ENCODE assay signal across 1 cellular context in the genomic region with DNA sequence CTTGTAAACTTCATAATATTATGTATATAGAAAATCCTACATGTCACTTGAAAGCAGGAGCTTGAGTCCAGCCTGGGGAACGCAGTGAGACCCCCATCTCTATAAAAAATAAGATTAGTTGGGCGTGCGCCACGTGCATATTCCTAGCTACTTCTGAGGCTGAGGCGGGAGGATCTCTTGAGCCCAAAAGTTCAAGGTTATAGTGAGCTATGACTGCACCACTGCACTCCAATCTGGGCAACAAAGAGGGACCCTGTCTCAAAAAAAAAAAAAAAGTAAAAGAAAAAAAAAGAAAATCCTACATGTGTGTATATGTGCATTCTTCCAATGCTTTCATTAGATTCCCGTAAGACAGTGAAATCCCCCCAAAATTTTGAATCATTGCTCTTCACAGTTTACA.
TF ChIP-seq lines count a peak whose summit lies in the region.

No MANE protein-coding gene starts in this region.

TF ChIP-seq in H1, 55 proteins besides CTCF, POLR2A, EP300 and RAD21:
- TF ChIP-seq CREB1 (IDR thresholded peaks at IDR 0.05) (no peak), TEAD4 (IDR thresholded peaks at IDR 0.05; ENCODE audit: low read depth, low read length) (no peak), CHD1 (IDR thresholded peaks at IDR 0.05; ENCODE audit: low read depth, low read length) (no peak), PHF8 (conservative IDR thresholded peaks at IDR 0.05; ENCODE audit: low read depth, low read length) (no peak), MAFK (IDR thresholded peaks at IDR 0.05; ENCODE audit: low read depth, low read length) (no peak), SP1 (IDR thresholded peaks at IDR 0.05; ENCODE audit: low read depth, low read length) (no peak), TAF1 (IDR thresholded peaks at IDR 0.05; ENCODE audit: low read depth, low read length) (no peak), POU5F1 (IDR thresholded peaks at IDR 0.05; ENCODE audit: low read depth, low read length) (no peak), SUZ12 (IDR thresholded peaks at IDR 0.05; ENCODE audit: low read length) (no peak), ASH2L (IDR thresholded peaks at IDR 0.05; ENCODE audit: low read length) (no peak), CBX8 (IDR thresholded peaks at IDR 0.05; ENCODE audit: borderline replicate concordance, low read depth, low read length) (no peak), RXRA (IDR thresholded peaks at IDR 0.05; ENCODE audit: insufficient read depth, low read depth, low read length) (no peak), TCF12 (IDR thresholded peaks at IDR 0.05; ENCODE audit: low read depth, low read length) (no peak), SRF (IDR thresholded peaks at IDR 0.05; ENCODE audit: low read depth, low read length) (no peak)
- TF ChIP-seq, protein P1, sequence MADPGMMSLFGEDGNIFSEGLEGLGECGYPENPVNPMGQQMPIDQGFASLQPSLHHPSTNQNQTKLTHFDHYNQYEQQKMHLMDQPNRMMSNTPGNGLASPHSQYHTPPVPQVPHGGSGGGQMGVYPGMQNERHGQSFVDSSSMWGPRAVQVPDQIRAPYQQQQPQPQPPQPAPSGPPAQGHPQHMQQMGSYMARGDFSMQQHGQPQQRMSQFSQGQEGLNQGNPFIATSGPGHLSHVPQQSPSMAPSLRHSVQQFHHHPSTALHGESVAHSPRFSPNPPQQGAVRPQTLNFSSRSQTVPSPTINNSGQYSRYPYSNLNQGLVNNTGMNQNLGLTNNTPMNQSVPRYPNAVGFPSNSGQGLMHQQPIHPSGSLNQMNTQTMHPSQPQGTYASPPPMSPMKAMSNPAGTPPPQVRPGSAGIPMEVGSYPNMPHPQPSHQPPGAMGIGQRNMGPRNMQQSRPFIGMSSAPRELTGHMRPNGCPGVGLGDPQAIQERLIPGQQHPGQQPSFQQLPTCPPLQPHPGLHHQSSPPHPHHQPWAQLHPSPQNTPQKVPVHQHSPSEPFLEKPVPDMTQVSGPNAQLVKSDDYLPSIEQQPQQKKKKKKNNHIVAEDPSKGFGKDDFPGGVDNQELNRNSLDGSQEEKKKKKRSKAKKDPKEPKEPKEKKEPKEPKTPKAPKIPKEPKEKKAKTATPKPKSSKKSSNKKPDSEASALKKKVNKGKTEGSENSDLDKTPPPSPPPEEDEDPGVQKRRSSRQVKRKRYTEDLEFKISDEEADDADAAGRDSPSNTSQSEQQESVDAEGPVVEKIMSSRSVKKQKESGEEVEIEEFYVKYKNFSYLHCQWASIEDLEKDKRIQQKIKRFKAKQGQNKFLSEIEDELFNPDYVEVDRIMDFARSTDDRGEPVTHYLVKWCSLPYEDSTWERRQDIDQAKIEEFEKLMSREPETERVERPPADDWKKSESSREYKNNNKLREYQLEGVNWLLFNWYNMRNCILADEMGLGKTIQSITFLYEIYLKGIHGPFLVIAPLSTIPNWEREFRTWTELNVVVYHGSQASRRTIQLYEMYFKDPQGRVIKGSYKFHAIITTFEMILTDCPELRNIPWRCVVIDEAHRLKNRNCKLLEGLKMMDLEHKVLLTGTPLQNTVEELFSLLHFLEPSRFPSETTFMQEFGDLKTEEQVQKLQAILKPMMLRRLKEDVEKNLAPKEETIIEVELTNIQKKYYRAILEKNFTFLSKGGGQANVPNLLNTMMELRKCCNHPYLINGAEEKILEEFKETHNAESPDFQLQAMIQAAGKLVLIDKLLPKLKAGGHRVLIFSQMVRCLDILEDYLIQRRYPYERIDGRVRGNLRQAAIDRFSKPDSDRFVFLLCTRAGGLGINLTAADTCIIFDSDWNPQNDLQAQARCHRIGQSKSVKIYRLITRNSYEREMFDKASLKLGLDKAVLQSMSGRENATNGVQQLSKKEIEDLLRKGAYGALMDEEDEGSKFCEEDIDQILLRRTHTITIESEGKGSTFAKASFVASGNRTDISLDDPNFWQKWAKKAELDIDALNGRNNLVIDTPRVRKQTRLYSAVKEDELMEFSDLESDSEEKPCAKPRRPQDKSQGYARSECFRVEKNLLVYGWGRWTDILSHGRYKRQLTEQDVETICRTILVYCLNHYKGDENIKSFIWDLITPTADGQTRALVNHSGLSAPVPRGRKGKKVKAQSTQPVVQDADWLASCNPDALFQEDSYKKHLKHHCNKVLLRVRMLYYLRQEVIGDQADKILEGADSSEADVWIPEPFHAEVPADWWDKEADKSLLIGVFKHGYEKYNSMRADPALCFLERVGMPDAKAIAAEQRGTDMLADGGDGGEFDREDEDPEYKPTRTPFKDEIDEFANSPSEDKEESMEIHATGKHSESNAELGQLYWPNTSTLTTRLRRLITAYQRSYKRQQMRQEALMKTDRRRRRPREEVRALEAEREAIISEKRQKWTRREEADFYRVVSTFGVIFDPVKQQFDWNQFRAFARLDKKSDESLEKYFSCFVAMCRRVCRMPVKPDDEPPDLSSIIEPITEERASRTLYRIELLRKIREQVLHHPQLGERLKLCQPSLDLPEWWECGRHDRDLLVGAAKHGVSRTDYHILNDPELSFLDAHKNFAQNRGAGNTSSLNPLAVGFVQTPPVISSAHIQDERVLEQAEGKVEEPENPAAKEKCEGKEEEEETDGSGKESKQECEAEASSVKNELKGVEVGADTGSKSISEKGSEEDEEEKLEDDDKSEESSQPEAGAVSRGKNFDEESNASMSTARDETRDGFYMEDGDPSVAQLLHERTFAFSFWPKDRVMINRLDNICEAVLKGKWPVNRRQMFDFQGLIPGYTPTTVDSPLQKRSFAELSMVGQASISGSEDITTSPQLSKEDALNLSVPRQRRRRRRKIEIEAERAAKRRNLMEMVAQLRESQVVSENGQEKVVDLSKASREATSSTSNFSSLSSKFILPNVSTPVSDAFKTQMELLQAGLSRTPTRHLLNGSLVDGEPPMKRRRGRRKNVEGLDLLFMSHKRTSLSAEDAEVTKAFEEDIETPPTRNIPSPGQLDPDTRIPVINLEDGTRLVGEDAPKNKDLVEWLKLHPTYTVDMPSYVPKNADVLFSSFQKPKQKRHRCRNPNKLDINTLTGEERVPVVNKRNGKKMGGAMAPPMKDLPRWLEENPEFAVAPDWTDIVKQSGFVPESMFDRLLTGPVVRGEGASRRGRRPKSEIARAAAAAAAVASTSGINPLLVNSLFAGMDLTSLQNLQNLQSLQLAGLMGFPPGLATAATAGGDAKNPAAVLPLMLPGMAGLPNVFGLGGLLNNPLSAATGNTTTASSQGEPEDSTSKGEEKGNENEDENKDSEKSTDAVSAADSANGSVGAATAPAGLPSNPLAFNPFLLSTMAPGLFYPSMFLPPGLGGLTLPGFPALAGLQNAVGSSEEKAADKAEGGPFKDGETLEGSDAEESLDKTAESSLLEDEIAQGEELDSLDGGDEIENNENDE (IDR thresholded peaks at IDR 0.05; ENCODE audit: insufficient replicate concordance, low read length) = no peak
- TF ChIP-seq, protein P2, sequence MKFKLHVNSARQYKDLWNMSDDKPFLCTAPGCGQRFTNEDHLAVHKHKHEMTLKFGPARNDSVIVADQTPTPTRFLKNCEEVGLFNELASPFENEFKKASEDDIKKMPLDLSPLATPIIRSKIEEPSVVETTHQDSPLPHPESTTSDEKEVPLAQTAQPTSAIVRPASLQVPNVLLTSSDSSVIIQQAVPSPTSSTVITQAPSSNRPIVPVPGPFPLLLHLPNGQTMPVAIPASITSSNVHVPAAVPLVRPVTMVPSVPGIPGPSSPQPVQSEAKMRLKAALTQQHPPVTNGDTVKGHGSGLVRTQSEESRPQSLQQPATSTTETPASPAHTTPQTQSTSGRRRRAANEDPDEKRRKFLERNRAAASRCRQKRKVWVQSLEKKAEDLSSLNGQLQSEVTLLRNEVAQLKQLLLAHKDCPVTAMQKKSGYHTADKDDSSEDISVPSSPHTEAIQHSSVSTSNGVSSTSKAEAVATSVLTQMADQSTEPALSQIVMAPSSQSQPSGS (IDR thresholded peaks at IDR 0.05; ENCODE audit: low read length) = no peak
